ENCODE assay signal across 8 cellular contexts in the genomic region with DNA sequence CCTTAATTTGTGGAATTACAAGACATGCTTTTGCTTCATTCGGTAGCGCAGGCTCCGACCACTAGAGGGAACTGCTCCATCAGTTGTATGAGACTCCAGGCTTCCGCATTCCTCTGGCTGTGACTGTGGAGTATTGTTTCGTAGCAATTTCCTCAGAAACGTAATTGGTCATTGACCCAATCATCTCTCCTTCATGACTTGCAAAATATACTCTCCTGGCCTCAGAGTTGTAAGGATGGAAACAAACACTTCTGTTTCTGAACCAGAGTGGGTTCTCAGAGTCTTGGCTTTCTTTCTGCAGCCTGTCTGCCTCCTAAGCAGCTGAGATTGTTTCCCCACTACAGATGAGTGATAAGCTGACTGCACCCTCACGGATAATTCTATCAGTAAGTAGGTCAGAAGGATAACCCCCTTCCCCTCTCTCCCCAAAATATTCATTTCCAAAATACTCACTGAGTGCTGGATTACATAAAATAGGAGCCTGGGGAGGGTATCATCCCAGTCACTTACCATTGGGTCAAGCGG.
DNase-seq lines count a peak whose midpoint lies in the region; ATAC-seq and TF ChIP-seq lines count a peak whose summit lies in the region.

No MANE protein-coding gene starts in this region.

- TF ChIP-seq CTCF in mucosa of descending colon (IDR thresholded peaks at IDR 0.05) = peak; percentile 81

- H3K36me3 Mint-ChIP-seq in activated CD8-positive, alpha-beta T cell treated with anti-CD3 and anti-CD28 coated beads, Interleukin-2, amount 10 ng/mL, durations not matched to agents 7 days and 5 days (ENCODE audit: low read depth) = no peaks in the 10 kb centered on the region

- H3K4me3 ChIP-seq in mucosa of descending colon = no peak overlapping the region

- H3K9me3 ChIP-seq in mucosa of descending colon = no peaks in the 10 kb centered on the region

- peaks cover 12% of the 10 kb centered on the region for H3K4me1 Mint-ChIP-seq in activated CD8-positive, alpha-beta T cell treated with anti-CD3 and anti-CD28 coated beads, Interleukin-2, amount 10 ng/mL, durations not matched to agents 7 days and 5 days (ENCODE audit: low read depth)

- peak overlapping the region; percentile 42 for H3K4me3 Mint-ChIP-seq in activated CD8-positive, alpha-beta T cell treated with anti-CD3 and anti-CD28 coated beads, Interleukin-2, amount 10 ng/mL, durations not matched to agents 7 days and 5 days

- peaks cover 7% of the 10 kb centered on the region for H3K4me1 ChIP-seq in mucosa of descending colon (ENCODE audit: low read depth)

- CTCF ChIA-PET in activated CD8-positive, alpha-beta T cell treated with anti-CD3 and anti-CD28 coated beads, Interleukin-2, amount 10 ng/mL, durations not matched to agents 7 days and 5 days (lab: Charles Lee) = interaction anchor here (0.7 to 1.4 kb wide), 11 partner anchors 10 to 255 kb away, joined by 3 to 5 read pairs (median 4); no protein-coding TSS in a partner anchor

- DNase-seq in Caki2 (ENCODE audit: low read depth) (peak; percentile 88), NCI-H526 treated with DMSO at 0.1 percent for 48 hours (lab: John Stamatoyannopoulos, UW) (peak; percentile 86), epithelial cell of prostate (ENCODE audit: low read depth, low spot score) (peak; percentile 59), mucosa of descending colon (peak; percentile 71 to 94 (median 82))
- DNase-seq in activated CD8-positive, alpha-beta T cell treated with anti-CD3 and anti-CD28 coated beads, Interleukin-2, amount 10 ng/mL, durations not matched to agents 7 days and 5 days = peak; percentile 80
- DNase-seq in stimulated activated CD8-positive, alpha-beta memory T cell treated with anti-CD3 and anti-CD28 coated beads, Interleukin-7, amount 100 ng/mL, for 48 hours (ENCODE audit: extremely low read depth in 1 of 2, low read depth in 1 of 2) = peak; percentile 9 to 49

- H3K9me3 Mint-ChIP-seq in activated CD8-positive, alpha-beta T cell treated with anti-CD3 and anti-CD28 coated beads, Interleukin-2, amount 10 ng/mL, durations not matched to agents 7 days and 5 days (ENCODE audit: insufficient read depth) = no peaks in the 10 kb centered on the region

- H3K27ac Mint-ChIP-seq in activated CD8-positive, alpha-beta T cell treated with anti-CD3 and anti-CD28 coated beads, Interleukin-2, amount 10 ng/mL, durations not matched to agents 7 days and 5 days = no peak overlapping the region

- intact Hi-C loops in mucosa of descending colon (cut with DNase I, micrococcal nuclease) = loop anchor here in 1 of 2 donors (10.0 kb wide), 2 partner anchors 148 to 248 kb away; a partner anchor contains a TSS

- POLR2A ChIA-PET in activated CD8-positive, alpha-beta T cell treated with anti-CD3 and anti-CD28 coated beads, Interleukin-2, amount 10 ng/mL, durations not matched to agents 7 days and 5 days (lab: Charles Lee) = no interaction called here

- peaks cover 9% of the 10 kb centered on the region for H3K27me3 Mint-ChIP-seq in activated CD8-positive, alpha-beta T cell treated with anti-CD3 and anti-CD28 coated beads, Interleukin-2, amount 10 ng/mL, durations not matched to agents 7 days and 5 days (ENCODE audit: low read depth)

- no peaks in the 10 kb centered on the region for H3K36me3 ChIP-seq in mucosa of descending colon (ENCODE audit: low read depth)

- peak; percentile 82 for ATAC-seq in GM19463 (IDR thresholded peaks at IDR 0.05; ENCODE audit: unreplicated experiment)
- ATAC-seq in HG03558 (IDR thresholded peaks at IDR 0.05; ENCODE audit: extremely low read depth, unreplicated experiment) = peak; percentile 81
- ATAC-seq in activated CD8-positive, alpha-beta T cell treated with anti-CD3 and anti-CD28 coated beads, Interleukin-2, amount 10 ng/mL, durations not matched to agents 7 days and 5 days = peak; percentile 94
- peak; percentile 100 for ATAC-seq in mucosa of descending colon

- in situ Hi-C loops in Caki2 (cut with HindIII; ENCODE audit: low pct_unique_long_range_greater_than_20kb, low sequenced_read_pairs) = no loop called here

- peak overlapping the region; percentile 44 for H3K27ac ChIP-seq in epithelial cell of prostate

Comparison
In these comparisons a context has a peak if more than half of its experiments do, and no peak if none do; other contexts are left out.
1. DNase-seq: peak in every context shown above with its lines; median percentile 88 in Caki2; 86 in NCI-H526 treated with DMSO at 0.1 percent for 48 hours; 82 in mucosa of descending colon; 80 in activated CD8-positive, alpha-beta T cell treated with anti-CD3 and anti-CD28 coated beads, Interleukin-2, amount 10 ng/mL, durations not matched to agents 7 days and 5 days; 59 in epithelial cell of prostate; 29 in stimulated activated CD8-positive, alpha-beta memory T cell treated with anti-CD3 and anti-CD28 coated beads, Interleukin-7, amount 100 ng/mL, for 48 hours.